ENCODE assay signal across 29 cellular contexts in genomic region chr11:6660712-6661111, GRCh38.
"Had no signal": no experiment of that assay in that cellular context is flagged by ENCODE, and none has a peak within 500 bp of the region (broad histone marks: within the 10 kb centered on the region; RNA-seq: fewer than 3 reads in every experiment).

No MANE protein-coding gene starts in this region.

- H3K27me3 ChIP-seq: esophagus muscularis mucosa, gastroesophageal sphincter, heart left ventricle, right atrium auricular region, suprapubic skin, upper lobe of right lung, vagina had no signal

- H3K4me3 ChIP-seq: esophagus muscularis mucosa, gastroesophageal sphincter, heart left ventricle, hepatocyte, prostate gland, right atrium auricular region, smooth muscle cell, suprapubic skin, transverse colon, upper lobe of right lung, vagina had no signal

- FAIRE-seq: endothelial cell of umbilical vein, kidney had no signal

- H3K9me3 ChIP-seq: esophagus muscularis mucosa, gastroesophageal sphincter, heart left ventricle, prostate gland, right atrium auricular region, suprapubic skin, transverse colon, upper lobe of right lung, vagina had no signal

- ATAC-seq: foreskin keratinocyte; gastroesophageal sphincter; heart left ventricle; left lobe of liver; naive thymus-derived CD8-positive, alpha-beta T cell; sciatic nerve; stimulated activated naive CD8-positive, alpha-beta T cell treated with anti-CD3 and anti-CD28 coated beads, Interleukin-15, amount 100 ng/mL, for 72 hours; upper lobe of right lung had no signal

- H3K27ac ChIP-seq: esophagus muscularis mucosa, foreskin keratinocyte, gastroesophageal sphincter, heart left ventricle, hepatocyte, prostate gland, right atrium auricular region, suprapubic skin, transverse colon, upper lobe of right lung, vagina had no signal

- H3K4me1 ChIP-seq: foreskin keratinocyte, prostate gland, upper lobe of right lung, vagina had no signal

- H3K36me3 ChIP-seq: esophagus muscularis mucosa, gastroesophageal sphincter, heart left ventricle, prostate gland, right atrium auricular region, suprapubic skin, transverse colon, upper lobe of right lung, vagina had no signal

- DNase-seq: dermis blood vessel endothelial cell; effector memory CD4-positive, alpha-beta T cell; foreskin keratinocyte; heart left ventricle; kidney; mesendoderm; midbrain; naive thymus-derived CD8-positive, alpha-beta T cell; nephron progenitor cell; nucleus accumbens; stimulated activated CD4-positive, alpha-beta T cell treated with anti-CD3 and anti-CD28 coated beads, Interleukin-12 subunit alpha, Interleukin-12 subunit beta, amount 100 ng/mL, for 4 hours; stimulated activated CD4-positive, alpha-beta T cell treated with anti-CD3 and anti-CD28 coated beads, Interleukin-1b, Interleukin-23, amount 100 ng/mL, for 48 hours; stimulated activated CD4-positive, alpha-beta T cell treated with anti-CD3 and anti-CD28 coated beads, Interleukin-4, amount 100 ng/mL, for 1 hour; stimulated activated CD8-positive, alpha-beta memory T cell treated with anti-CD3 and anti-CD28 coated beads, Interleukin-4, amount 100 ng/mL, for 48 hours; stimulated activated naive CD4-positive, alpha-beta T cell; stimulated activated naive CD8-positive, alpha-beta T cell treated with anti-CD3 and anti-CD28 coated beads, Interleukin-15, amount 100 ng/mL, for 72 hours; transverse colon; upper lobe of right lung had no signal
